In the genomic region with DNA sequence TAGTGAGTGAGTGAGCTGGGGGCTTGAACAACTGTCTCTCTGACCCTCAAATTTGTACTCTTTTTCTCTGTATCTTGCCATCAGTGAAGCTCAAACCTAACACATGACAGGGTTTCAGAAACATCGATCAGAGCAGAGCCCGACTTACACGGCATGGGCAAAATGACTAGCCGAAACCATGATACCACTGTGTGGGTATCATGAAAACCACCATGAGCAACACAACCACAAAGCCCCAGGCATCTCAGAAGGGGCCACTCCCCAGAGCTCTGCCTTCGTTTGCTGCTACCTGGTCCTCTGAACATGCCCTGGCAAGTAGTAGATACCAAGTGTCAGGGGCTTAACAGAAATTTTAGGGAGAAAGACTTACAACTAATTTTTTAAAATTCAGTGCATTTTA, we compare ENCODE assay signal across 1 cellular context.
TF ChIP-seq lines count a peak whose summit lies in the region.

No MANE protein-coding gene starts in this region.

TF ChIP-seq in GM12878, 131 proteins besides CTCF, POLR2A, EP300 and RAD21 (continued from another document):
- TF ChIP-seq, protein P1, sequence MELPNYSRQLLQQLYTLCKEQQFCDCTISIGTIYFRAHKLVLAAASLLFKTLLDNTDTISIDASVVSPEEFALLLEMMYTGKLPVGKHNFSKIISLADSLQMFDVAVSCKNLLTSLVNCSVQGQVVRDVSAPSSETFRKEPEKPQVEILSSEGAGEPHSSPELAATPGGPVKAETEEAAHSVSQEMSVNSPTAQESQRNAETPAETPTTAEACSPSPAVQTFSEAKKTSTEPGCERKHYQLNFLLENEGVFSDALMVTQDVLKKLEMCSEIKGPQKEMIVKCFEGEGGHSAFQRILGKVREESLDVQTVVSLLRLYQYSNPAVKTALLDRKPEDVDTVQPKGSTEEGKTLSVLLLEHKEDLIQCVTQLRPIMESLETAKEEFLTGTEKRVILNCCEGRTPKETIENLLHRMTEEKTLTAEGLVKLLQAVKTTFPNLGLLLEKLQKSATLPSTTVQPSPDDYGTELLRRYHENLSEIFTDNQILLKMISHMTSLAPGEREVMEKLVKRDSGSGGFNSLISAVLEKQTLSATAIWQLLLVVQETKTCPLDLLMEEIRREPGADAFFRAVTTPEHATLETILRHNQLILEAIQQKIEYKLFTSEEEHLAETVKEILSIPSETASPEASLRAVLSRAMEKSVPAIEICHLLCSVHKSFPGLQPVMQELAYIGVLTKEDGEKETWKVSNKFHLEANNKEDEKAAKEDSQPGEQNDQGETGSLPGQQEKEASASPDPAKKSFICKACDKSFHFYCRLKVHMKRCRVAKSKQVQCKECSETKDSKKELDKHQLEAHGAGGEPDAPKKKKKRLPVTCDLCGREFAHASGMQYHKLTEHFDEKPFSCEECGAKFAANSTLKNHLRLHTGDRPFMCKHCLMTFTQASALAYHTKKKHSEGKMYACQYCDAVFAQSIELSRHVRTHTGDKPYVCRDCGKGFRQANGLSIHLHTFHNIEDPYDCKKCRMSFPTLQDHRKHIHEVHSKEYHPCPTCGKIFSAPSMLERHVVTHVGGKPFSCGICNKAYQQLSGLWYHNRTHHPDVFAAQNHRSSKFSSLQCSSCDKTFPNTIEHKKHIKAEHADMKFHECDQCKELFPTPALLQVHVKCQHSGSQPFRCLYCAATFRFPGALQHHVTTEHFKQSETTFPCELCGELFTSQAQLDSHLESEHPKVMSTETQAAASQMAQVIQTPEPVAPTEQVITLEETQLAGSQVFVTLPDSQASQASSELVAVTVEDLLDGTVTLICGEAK (IDR thresholded peaks at IDR 0.05; ENCODE audit: borderline replicate concordance): no peak
